In the genomic region with DNA sequence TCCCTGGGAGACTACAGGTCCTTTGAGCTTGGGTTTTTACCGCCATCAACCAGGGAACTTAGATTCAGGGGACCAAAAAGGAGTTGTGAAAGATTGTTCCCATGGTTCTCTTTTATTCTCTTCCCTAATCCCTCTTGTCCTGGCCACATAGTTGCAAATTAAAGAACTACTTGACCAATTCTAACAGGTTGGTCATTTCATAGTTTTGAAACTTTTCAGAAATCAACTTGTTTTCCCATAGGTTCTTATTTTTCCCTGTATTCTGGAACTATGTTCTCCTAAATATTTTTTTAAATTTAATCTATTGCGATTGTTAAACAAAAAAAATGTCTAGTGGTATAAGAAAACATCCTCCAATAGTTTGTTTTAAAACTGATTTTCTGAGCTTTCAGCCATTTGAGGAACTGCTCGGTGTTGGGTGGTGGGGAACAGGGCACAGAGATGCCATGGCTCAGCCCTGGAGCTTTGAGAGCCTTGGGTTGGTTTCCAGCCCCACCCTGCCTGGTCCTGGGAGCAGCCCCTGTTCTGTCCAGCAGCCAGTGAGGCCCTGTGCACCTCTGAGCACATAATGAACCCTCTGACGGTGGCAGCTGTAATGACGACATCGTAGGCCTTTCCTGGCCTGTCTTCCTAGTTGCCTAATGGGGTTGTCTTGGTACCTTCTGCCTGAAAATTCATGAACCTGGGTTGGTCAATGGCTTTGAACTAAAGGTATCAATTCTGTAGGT, we compare ENCODE assay signal across 13 cellular contexts. TPM values are rescaled to one million over a fixed set of nuclear protein-coding genes. Genes with fewer than 3 reads are reported as not detected.
DNase-seq lines count a peak whose midpoint lies in the region; ATAC-seq, FAIRE-seq and TF ChIP-seq lines count a peak whose summit lies in the region.
"Had no signal": no experiment of that assay in that cellular context is flagged by ENCODE, and none has a peak within 500 bp of the region (broad histone marks: within the 10 kb centered on the region; RNA-seq: fewer than 3 reads in every experiment).

No MANE protein-coding gene starts in this region.

- H3K4me1 Mint-ChIP-seq in CD4-positive, alpha-beta T cell (ENCODE audit: low read depth): peaks cover 26% of the 10 kb centered on the region
- H3K4me1 Mint-ChIP-seq in activated naive CD8-positive, alpha-beta T cell treated with anti-CD3 and anti-CD28 coated beads for 36 hours: peaks cover 29% of the 10 kb centered on the region
- H3K4me1 Mint-ChIP-seq in natural killer cell: peaks cover 16 to 34% of the 10 kb centered on the region in 2 donors

- H3K27me3 Mint-ChIP-seq in CD4-positive, alpha-beta T cell: no peaks in the 10 kb centered on the region
- H3K27me3 Mint-ChIP-seq in activated naive CD8-positive, alpha-beta T cell treated with anti-CD3 and anti-CD28 coated beads for 36 hours: no peaks in the 10 kb centered on the region
- H3K27me3 Mint-ChIP-seq in natural killer cell (ENCODE audit: low read depth in 2 of 2): peaks cover 5 to 8% of the 10 kb centered on the region in 2 donors

- H3K27ac ChIP-seq in CD4-positive, alpha-beta T cell (ENCODE audit: low read depth, low read length): peak overlapping the region; percentile 5
- H3K27ac ChIP-seq: suprapubic skin, VCaP had no signal

- CTCF ChIA-PET in CD4-positive, alpha-beta T cell (lab: Charles Lee): interaction anchor here (0.6 to 0.7 kb wide), 2 partner anchors 24 to 233 kb away, joined by 3 read pairs; no protein-coding TSS in a partner anchor

- POLR2A ChIA-PET in CD4-positive, alpha-beta T cell (lab: Charles Lee): no interaction called here

- H3K9me3 ChIP-seq in CD4-positive, alpha-beta T cell (ENCODE audit: control insufficient read depth, low read length): no peaks in the 10 kb centered on the region
- H3K9me3 ChIP-seq: suprapubic skin had no signal

- ATAC-seq in CD4-positive, alpha-beta T cell (ENCODE audit: poor library complexity): no peak
- no peak for ATAC-seq in natural killer cell
- ATAC-seq: left lobe of liver had no signal

- FAIRE-seq in GM12892 (lab: Jason Lieb, UNC): peak; percentile 48

- no peaks in the 10 kb centered on the region for H3K27me3 ChIP-seq in CD4-positive, alpha-beta T cell (ENCODE audit: control insufficient read depth, insufficient read depth, low read length)
- H3K27me3 ChIP-seq: suprapubic skin had no signal

- no peaks in the 10 kb centered on the region for H3K9me3 Mint-ChIP-seq in CD4-positive, alpha-beta T cell
- H3K9me3 Mint-ChIP-seq in activated naive CD8-positive, alpha-beta T cell treated with anti-CD3 and anti-CD28 coated beads for 36 hours: no peaks in the 10 kb centered on the region
- no peaks in the 10 kb centered on the region for H3K9me3 Mint-ChIP-seq in natural killer cell
- H3K9me3 Mint-ChIP-seq: H9 had no signal

- no peak for TF ChIP-seq CTCF in CD4-positive, alpha-beta T cell (IDR thresholded peaks at IDR 0.05)
- no peak for TF ChIP-seq CTCF in natural killer cell (IDR thresholded peaks at IDR 0.05)

- DNase-seq in CD4-positive, alpha-beta T cell: no peak
- DNase-seq in GM12892 (ENCODE audit: insufficient read length) (no peak), natural killer cell (no peak), T-helper 2 cell (no peak), NCI-H510A (lab: John Stamatoyannopoulos, UW) (no peak)
- DNase-seq in activated naive CD8-positive, alpha-beta T cell treated with anti-CD3 and anti-CD28 coated beads for 36 hours: no peak
- DNase-seq in stimulated activated CD4-positive, alpha-beta T cell treated with anti-CD3 and anti-CD28 coated beads, Interleukin-2, amount 100 ng/mL, for 24 hours: no peak
- DNase-seq in activated CD4-positive, alpha-beta T cell treated with anti-CD3 and anti-CD28 coated beads, Interleukin-2, amount 50 U/mL, for 4 hours: no peak
- DNase-seq: DMS79, H9 had no signal

- no peak overlapping the region for H3K4me3 Mint-ChIP-seq in CD4-positive, alpha-beta T cell
- peak overlapping the region; percentile 34 for H3K4me3 Mint-ChIP-seq in activated naive CD8-positive, alpha-beta T cell treated with anti-CD3 and anti-CD28 coated beads for 36 hours
- no peak overlapping the region for H3K4me3 Mint-ChIP-seq in natural killer cell
- H3K4me3 Mint-ChIP-seq: H9 had no signal

- H3K36me3 Mint-ChIP-seq in CD4-positive, alpha-beta T cell (ENCODE audit: low read depth): no peaks in the 10 kb centered on the region
- no peaks in the 10 kb centered on the region for H3K36me3 Mint-ChIP-seq in activated naive CD8-positive, alpha-beta T cell treated with anti-CD3 and anti-CD28 coated beads for 36 hours
- H3K36me3 Mint-ChIP-seq in natural killer cell: no peaks in the 10 kb centered on the region

- no peak for TF ChIP-seq POLR2A in GM12892 (IDR thresholded peaks at IDR 0.05; ENCODE audit: low read depth, low read length)

- peak overlapping the region; percentile 25 for H3K27ac Mint-ChIP-seq in CD4-positive, alpha-beta T cell
- H3K27ac Mint-ChIP-seq in activated naive CD8-positive, alpha-beta T cell treated with anti-CD3 and anti-CD28 coated beads for 36 hours: no peak overlapping the region
- peak overlapping the region; percentile 64 to 86 for H3K27ac Mint-ChIP-seq in natural killer cell

- intact Hi-C loops in CD4-positive, alpha-beta T cell (cut with DNase I, micrococcal nuclease): no loop called here
- intact Hi-C loops in natural killer cell (cut with micrococcal nuclease): no loop called here

RNA-seq across cellular contexts. Expression of gene TBC1D7, which starts 53.5 kb away (rescaled TPM):
- 10 to 100 TPM; 10.2 to 12.3 TPM for total RNA-seq in CD4-positive, alpha-beta T cell
- polyA plus RNA-seq in GM12892 (2012; ENCODE audit: missing spikeins): 38.1 TPM
- total RNA-seq in activated naive CD8-positive, alpha-beta T cell treated with anti-CD3 and anti-CD28 coated beads for 36 hours: 10 to 100 TPM; 20.2 to 20.6 TPM
- total RNA-seq in natural killer cell: 10 to 100 TPM; 20.1 to 29.7 (median 24.3) TPM
